Comparison of ENCODE assay signal across 2 cellular contexts in the genomic region with DNA sequence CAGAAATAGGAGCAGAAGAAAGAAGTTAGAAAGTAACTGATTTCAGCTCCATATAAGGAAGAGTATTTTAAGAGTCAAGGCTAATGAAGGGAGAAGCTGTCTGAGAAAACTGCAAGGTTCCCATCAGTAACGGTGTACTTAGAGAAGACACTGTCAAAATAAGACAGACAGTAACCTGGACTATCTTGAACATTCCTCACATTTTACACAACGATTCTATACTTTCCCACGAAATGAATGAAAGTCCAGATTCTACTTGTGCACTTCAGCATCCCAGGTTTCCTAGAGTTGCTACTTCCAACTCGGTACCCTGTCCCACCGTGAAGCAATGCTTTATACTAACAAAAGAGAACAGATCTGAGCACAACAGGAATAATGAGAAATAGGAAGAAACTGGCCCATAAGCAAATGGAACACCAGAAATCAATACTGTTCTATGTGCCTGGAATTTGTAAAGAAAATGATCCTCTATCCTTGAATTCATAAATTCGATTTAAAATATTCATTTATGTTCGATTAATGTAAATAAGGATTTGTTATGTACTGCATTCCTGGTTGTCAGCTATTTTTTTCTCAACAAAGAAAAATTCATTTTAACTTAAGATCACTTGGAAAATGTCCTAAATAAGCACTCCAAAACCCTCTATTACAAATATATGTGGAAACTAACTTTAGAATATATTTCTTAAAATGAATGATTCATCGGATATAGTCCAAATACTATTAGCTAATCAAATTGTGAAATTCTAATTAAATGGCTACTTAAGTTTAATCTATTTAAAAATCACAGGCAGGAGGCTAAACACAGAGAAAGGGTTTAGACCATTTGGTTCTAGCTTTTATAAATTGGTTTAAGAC.
TF ChIP-seq lines count a peak whose summit lies in the region.

No MANE protein-coding gene starts in this region.

TF ChIP-seq in GM23338, 12 proteins besides CTCF, POLR2A, EP300 and RAD21 (continued from another document):
- TF ChIP-seq, protein P1, sequence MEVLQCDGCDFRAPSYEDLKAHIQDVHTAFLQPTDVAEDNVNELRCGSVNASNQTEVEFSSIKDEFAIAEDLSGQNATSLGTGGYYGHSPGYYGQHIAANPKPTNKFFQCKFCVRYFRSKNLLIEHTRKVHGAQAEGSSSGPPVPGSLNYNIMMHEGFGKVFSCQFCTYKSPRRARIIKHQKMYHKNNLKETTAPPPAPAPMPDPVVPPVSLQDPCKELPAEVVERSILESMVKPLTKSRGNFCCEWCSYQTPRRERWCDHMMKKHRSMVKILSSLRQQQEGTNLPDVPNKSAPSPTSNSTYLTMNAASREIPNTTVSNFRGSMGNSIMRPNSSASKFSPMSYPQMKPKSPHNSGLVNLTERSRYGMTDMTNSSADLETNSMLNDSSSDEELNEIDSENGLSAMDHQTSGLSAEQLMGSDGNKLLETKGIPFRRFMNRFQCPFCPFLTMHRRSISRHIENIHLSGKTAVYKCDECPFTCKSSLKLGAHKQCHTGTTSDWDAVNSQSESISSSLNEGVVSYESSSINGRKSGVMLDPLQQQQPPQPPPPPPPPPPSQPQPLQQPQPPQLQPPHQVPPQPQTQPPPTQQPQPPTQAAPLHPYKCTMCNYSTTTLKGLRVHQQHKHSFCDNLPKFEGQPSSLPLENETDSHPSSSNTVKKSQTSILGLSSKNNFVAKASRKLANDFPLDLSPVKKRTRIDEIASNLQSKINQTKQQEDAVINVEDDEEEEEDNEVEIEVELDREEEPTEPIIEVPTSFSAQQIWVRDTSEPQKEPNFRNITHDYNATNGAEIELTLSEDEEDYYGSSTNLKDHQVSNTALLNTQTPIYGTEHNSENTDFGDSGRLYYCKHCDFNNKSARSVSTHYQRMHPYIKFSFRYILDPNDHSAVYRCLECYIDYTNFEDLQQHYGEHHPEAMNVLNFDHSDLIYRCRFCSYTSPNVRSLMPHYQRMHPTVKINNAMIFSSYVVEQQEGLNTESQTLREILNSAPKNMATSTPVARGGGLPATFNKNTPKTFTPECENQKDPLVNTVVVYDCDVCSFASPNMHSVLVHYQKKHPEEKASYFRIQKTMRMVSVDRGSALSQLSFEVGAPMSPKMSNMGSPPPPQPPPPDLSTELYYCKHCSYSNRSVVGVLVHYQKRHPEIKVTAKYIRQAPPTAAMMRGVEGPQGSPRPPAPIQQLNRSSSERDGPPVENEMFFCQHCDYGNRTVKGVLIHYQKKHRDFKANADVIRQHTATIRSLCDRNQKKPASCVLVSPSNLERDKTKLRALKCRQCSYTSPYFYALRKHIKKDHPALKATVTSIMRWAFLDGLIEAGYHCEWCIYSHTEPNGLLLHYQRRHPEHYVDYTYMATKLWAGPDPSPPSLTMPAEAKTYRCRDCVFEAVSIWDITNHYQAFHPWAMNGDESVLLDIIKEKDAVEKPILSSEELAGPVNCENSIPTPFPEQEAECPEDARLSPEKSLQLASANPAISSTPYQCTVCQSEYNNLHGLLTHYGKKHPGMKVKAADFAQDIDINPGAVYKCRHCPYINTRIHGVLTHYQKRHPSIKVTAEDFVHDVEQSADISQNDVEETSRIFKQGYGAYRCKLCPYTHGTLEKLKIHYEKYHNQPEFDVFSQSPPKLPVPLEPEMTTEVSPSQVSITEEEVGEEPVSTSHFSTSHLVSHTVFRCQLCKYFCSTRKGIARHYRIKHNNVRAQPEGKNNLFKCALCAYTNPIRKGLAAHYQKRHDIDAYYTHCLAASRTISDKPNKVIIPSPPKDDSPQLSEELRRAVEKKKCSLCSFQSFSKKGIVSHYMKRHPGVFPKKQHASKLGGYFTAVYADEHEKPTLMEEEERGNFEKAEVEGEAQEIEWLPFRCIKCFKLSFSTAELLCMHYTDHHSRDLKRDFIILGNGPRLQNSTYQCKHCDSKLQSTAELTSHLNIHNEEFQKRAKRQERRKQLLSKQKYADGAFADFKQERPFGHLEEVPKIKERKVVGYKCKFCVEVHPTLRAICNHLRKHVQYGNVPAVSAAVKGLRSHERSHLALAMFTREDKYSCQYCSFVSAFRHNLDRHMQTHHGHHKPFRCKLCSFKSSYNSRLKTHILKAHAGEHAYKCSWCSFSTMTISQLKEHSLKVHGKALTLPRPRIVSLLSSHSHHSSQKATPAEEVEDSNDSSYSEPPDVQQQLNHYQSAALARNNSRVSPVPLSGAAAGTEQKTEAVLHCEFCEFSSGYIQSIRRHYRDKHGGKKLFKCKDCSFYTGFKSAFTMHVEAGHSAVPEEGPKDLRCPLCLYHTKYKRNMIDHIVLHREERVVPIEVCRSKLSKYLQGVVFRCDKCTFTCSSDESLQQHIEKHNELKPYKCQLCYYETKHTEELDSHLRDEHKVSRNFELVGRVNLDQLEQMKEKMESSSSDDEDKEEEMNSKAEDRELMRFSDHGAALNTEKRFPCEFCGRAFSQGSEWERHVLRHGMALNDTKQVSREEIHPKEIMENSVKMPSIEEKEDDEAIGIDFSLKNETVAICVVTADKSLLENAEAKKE (CRISPR knock-in tag; IDR thresholded peaks at IDR 0.05): no peak
- TF ChIP-seq POLR2AphosphoS5 (IDR thresholded peaks at IDR 0.05; ENCODE audit: low read depth) (no peak), CREB1 (CRISPR knock-in tag; IDR thresholded peaks at IDR 0.05; ENCODE audit: low read depth) (no peak), ZNF331 (CRISPR knock-in tag; IDR thresholded peaks at IDR 0.05; ENCODE audit: low read depth) (no peak), NANOG (IDR thresholded peaks at IDR 0.05; ENCODE audit: borderline replicate concordance) (no peak)
- TF ChIP-seq, protein P2, sequence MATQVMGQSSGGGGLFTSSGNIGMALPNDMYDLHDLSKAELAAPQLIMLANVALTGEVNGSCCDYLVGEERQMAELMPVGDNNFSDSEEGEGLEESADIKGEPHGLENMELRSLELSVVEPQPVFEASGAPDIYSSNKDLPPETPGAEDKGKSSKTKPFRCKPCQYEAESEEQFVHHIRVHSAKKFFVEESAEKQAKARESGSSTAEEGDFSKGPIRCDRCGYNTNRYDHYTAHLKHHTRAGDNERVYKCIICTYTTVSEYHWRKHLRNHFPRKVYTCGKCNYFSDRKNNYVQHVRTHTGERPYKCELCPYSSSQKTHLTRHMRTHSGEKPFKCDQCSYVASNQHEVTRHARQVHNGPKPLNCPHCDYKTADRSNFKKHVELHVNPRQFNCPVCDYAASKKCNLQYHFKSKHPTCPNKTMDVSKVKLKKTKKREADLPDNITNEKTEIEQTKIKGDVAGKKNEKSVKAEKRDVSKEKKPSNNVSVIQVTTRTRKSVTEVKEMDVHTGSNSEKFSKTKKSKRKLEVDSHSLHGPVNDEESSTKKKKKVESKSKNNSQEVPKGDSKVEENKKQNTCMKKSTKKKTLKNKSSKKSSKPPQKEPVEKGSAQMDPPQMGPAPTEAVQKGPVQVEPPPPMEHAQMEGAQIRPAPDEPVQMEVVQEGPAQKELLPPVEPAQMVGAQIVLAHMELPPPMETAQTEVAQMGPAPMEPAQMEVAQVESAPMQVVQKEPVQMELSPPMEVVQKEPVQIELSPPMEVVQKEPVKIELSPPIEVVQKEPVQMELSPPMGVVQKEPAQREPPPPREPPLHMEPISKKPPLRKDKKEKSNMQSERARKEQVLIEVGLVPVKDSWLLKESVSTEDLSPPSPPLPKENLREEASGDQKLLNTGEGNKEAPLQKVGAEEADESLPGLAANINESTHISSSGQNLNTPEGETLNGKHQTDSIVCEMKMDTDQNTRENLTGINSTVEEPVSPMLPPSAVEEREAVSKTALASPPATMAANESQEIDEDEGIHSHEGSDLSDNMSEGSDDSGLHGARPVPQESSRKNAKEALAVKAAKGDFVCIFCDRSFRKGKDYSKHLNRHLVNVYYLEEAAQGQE (IDR thresholded peaks at IDR 0.05; ENCODE audit: unreplicated experiment): no peak

TF ChIP-seq in WTC11, 78 proteins besides CTCF, POLR2A, EP300 and RAD21 (continued from another document):
- TF ChIP-seq, protein P3, sequence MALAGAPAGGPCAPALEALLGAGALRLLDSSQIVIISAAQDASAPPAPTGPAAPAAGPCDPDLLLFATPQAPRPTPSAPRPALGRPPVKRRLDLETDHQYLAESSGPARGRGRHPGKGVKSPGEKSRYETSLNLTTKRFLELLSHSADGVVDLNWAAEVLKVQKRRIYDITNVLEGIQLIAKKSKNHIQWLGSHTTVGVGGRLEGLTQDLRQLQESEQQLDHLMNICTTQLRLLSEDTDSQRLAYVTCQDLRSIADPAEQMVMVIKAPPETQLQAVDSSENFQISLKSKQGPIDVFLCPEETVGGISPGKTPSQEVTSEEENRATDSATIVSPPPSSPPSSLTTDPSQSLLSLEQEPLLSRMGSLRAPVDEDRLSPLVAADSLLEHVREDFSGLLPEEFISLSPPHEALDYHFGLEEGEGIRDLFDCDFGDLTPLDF (CRISPR knock-in tag; IDR thresholded peaks at IDR 0.05): no peak
- no peak for TF ChIP-seq FOXP1 (CRISPR knock-in tag; IDR thresholded peaks at IDR 0.05; ENCODE audit: borderline replicate concordance)
- no peak for TF ChIP-seq NFATC4 (CRISPR knock-in tag; IDR thresholded peaks at IDR 0.05)
- TF ChIP-seq MYBL2 (CRISPR knock-in tag; IDR thresholded peaks at IDR 0.05): no peak
- TF ChIP-seq ZNF219 (CRISPR knock-in tag; IDR thresholded peaks at IDR 0.05; ENCODE audit: borderline replicate concordance): no peak
- TF ChIP-seq, protein P4, sequence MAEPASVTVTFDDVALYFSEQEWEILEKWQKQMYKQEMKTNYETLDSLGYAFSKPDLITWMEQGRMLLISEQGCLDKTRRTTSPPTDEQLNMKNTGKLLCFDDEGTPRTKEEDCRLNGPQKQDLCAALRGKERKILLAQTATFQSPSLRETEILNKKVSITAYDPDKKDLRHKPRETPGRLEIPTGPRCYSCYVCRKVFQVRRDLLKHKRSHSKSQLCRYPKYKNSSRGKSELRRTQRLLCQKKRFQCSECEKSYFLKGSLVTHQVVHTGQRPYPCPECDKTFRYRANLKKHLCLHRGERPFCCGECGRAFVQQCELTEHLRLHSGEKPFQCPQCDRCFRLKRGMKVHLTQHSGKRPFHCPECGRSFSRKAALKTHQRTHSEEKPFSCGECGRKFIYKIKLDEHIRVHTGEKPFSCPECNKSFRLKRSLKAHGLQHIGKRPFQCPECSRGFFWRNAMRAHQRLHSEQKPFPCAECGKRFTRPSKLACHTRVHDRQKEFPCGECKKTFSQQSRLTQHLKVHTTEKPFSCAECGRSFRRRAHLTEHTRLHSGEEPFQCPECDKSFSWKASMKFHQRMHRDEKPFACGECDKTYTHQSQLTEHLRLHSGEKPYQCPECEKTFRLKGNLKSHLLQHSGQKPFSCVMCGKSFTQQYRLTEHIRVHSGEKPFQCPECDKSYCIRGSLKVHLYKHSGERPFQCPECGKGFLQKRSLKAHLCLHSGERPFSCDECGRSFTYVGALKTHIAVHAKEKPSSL (CRISPR knock-in tag; conservative IDR thresholded peaks at IDR 0.05): no peak
- TF ChIP-seq NR3C1 (CRISPR knock-in tag; conservative IDR thresholded peaks at IDR 0.05; ENCODE audit: low read depth): no peak
- TF ChIP-seq, protein P5, sequence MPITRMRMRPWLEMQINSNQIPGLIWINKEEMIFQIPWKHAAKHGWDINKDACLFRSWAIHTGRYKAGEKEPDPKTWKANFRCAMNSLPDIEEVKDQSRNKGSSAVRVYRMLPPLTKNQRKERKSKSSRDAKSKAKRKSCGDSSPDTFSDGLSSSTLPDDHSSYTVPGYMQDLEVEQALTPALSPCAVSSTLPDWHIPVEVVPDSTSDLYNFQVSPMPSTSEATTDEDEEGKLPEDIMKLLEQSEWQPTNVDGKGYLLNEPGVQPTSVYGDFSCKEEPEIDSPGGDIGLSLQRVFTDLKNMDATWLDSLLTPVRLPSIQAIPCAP (CRISPR knock-in tag; IDR thresholded peaks at IDR 0.05): no peak
- TF ChIP-seq, protein P6, sequence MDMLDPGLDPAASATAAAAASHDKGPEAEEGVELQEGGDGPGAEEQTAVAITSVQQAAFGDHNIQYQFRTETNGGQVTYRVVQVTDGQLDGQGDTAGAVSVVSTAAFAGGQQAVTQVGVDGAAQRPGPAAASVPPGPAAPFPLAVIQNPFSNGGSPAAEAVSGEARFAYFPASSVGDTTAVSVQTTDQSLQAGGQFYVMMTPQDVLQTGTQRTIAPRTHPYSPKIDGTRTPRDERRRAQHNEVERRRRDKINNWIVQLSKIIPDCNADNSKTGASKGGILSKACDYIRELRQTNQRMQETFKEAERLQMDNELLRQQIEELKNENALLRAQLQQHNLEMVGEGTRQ (CRISPR knock-in tag; IDR thresholded peaks at IDR 0.05): no peak
- TF ChIP-seq, protein P7, sequence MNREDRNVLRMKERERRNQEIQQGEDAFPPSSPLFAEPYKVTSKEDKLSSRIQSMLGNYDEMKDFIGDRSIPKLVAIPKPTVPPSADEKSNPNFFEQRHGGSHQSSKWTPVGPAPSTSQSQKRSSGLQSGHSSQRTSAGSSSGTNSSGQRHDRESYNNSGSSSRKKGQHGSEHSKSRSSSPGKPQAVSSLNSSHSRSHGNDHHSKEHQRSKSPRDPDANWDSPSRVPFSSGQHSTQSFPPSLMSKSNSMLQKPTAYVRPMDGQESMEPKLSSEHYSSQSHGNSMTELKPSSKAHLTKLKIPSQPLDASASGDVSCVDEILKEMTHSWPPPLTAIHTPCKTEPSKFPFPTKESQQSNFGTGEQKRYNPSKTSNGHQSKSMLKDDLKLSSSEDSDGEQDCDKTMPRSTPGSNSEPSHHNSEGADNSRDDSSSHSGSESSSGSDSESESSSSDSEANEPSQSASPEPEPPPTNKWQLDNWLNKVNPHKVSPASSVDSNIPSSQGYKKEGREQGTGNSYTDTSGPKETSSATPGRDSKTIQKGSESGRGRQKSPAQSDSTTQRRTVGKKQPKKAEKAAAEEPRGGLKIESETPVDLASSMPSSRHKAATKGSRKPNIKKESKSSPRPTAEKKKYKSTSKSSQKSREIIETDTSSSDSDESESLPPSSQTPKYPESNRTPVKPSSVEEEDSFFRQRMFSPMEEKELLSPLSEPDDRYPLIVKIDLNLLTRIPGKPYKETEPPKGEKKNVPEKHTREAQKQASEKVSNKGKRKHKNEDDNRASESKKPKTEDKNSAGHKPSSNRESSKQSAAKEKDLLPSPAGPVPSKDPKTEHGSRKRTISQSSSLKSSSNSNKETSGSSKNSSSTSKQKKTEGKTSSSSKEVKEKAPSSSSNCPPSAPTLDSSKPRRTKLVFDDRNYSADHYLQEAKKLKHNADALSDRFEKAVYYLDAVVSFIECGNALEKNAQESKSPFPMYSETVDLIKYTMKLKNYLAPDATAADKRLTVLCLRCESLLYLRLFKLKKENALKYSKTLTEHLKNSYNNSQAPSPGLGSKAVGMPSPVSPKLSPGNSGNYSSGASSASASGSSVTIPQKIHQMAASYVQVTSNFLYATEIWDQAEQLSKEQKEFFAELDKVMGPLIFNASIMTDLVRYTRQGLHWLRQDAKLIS (CRISPR knock-in tag; IDR thresholded peaks at IDR 0.05; ENCODE audit: borderline replicate concordance): no peak
- no peak for TF ChIP-seq JUN (CRISPR knock-in tag; IDR thresholded peaks at IDR 0.05)
- no peak for TF ChIP-seq ZNF416 (CRISPR knock-in tag; IDR thresholded peaks at IDR 0.05)
- TF ChIP-seq TEAD4 (CRISPR knock-in tag; IDR thresholded peaks at IDR 0.05): no peak
